In the genomic region with DNA sequence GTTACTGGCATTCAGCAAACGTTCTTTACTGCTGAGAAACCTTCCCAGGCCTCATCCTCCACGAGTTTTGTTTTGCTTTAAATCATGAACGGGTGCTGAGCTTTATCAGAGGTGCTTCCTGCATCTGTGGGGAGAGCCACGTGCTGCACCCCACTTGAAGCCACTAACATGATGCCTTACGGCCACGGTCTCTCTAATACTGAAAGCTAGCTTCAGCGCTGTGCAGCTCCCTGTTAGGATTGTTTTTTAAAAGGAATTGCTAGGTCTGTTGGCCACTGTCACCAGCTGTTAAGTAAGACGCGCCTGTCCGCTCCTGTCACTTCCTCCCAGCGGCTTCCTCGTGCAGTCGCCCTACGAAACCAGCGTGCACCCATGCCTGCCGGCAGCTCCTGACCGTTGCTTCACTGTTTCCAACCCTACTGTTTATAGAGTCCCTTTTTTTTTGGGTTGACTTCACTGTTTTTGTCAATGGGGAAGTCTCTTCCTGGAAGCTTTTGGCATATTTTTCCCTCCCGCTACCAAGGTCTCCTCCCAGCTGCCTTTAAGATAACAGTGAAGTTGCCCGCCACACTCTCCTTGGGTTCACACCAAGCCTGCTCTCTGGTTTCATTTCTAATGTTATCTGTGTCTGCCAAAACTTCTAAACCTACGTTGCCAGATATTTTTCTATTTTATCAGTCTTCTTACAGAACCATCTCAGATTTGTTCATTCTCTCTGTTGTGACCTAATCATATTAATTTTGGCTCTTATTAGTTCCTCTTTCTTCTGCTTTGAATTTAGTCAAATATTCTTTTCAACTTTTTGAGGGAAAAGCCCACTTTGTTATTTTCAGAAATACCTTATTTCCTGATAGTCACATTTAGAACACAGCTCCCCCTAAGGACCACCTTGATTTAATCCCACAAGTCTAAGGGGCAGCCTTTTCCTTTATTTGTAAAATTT, we compare ENCODE assay signal across 8 cellular contexts. TPM values are rescaled to one million over a fixed set of nuclear protein-coding genes. Genes with fewer than 3 reads are reported as not detected.
A peak's percentile ranks its signal among the peaks of the same experiment; 100 is the strongest.
DNase-seq lines count a peak whose midpoint lies in the region; ATAC-seq and TF ChIP-seq lines count a peak whose summit lies in the region.

No MANE protein-coding gene starts in this region.

- H3K4me2 ChIP-seq in smooth muscle cell, result no peak overlapping the region

- peaks cover 2% of the 10 kb centered on the region for H3K36me3 Mint-ChIP-seq in activated naive CD8-positive, alpha-beta T cell treated with anti-CD3 and anti-CD28 coated beads, Interleukin-2, amount 50 U/mL, for 24 hours (ENCODE audit: low read depth)

- 87% methylated on average over 20 of the region's 20 CpGs for WGBS in smooth muscle cell (ENCODE audit: low lambda C conversion rate)

- H3K36me3 ChIP-seq in smooth muscle cell (ENCODE audit: low read depth), result no peaks in the 10 kb centered on the region

- no peaks in the 10 kb centered on the region for H3F3A ChIP-seq in smooth muscle cell (ENCODE audit: low read depth)

- no peaks in the 10 kb centered on the region for H3K9me3 ChIP-seq in smooth muscle cell (replicated peaks; ENCODE audit: low read depth)

- no peak overlapping the region for H3K27ac ChIP-seq in smooth muscle cell (ENCODE audit: low read depth)

- ATAC-seq in GM18520 (IDR thresholded peaks at IDR 0.05; ENCODE audit: unreplicated experiment), result peak; percentile 16
- peak; percentile 17 for ATAC-seq in HG03095 (IDR thresholded peaks at IDR 0.05; ENCODE audit: unreplicated experiment)
- no peak for ATAC-seq in activated naive CD8-positive, alpha-beta T cell treated with anti-CD3 and anti-CD28 coated beads, Interleukin-2, amount 50 U/mL, for 24 hours

- H3K4me1 Mint-ChIP-seq in activated naive CD8-positive, alpha-beta T cell treated with anti-CD3 and anti-CD28 coated beads, Interleukin-2, amount 50 U/mL, for 24 hours, result peaks cover 45% of the 10 kb centered on the region

- H3K4me3 Mint-ChIP-seq in activated naive CD8-positive, alpha-beta T cell treated with anti-CD3 and anti-CD28 coated beads, Interleukin-2, amount 50 U/mL, for 24 hours, result peak overlapping the region; percentile 39

- no peak overlapping the region for H3K9ac ChIP-seq in smooth muscle cell (ENCODE audit: low read depth)

- H3K79me2 ChIP-seq in smooth muscle cell (ENCODE audit: low read depth), result peaks cover 85% of the 10 kb centered on the region

- no peak for DNase-seq in activated naive CD8-positive, alpha-beta T cell treated with anti-CD3 and anti-CD28 coated beads, Interleukin-2, amount 50 U/mL, for 24 hours
- DNase-seq in mucosa of gallbladder (ENCODE audit: low spot score) (peak; percentile 53), SHP77 (lab: John Stamatoyannopoulos, UW) (no peak), smooth muscle cell (lab: John Stamatoyannopoulos, UW; ENCODE audit: unreplicated experiment) (no peak), dermis blood vessel endothelial cell (no peak)
- DNase-seq in activated CD4-positive, alpha-beta T cell treated with anti-CD3 and anti-CD28 coated beads, Interleukin-2, amount 50 U/mL, for 4 hours, result no peak

- H3K4me3 ChIP-seq in smooth muscle cell, result no peak overlapping the region

- H4K20me1 ChIP-seq in smooth muscle cell (ENCODE audit: low read depth), result peaks cover 100% of the 10 kb centered on the region

- no peak overlapping the region for H2AFZ ChIP-seq in smooth muscle cell (ENCODE audit: low read depth)

- TF ChIP-seq CTCF in smooth muscle cell (IDR thresholded peaks at IDR 0.05; ENCODE audit: borderline replicate concordance, insufficient read depth, poor library complexity, severe bottlenecking), result no peak

- no peaks in the 10 kb centered on the region for H3K27me3 ChIP-seq in smooth muscle cell (ENCODE audit: low read depth)

- peak overlapping the region; percentile 48 for H3K27ac Mint-ChIP-seq in activated naive CD8-positive, alpha-beta T cell treated with anti-CD3 and anti-CD28 coated beads, Interleukin-2, amount 50 U/mL, for 24 hours

- H3K9me3 Mint-ChIP-seq in activated naive CD8-positive, alpha-beta T cell treated with anti-CD3 and anti-CD28 coated beads, Interleukin-2, amount 50 U/mL, for 24 hours, result no peaks in the 10 kb centered on the region

- H3K4me1 ChIP-seq in smooth muscle cell (ENCODE audit: low read depth), result no peaks in the 10 kb centered on the region

- H3K27me3 Mint-ChIP-seq in activated naive CD8-positive, alpha-beta T cell treated with anti-CD3 and anti-CD28 coated beads, Interleukin-2, amount 50 U/mL, for 24 hours, result no peaks in the 10 kb centered on the region

RNA-seq across cellular contexts. Expression of gene LPCAT1, which starts 20.2 kb away (rescaled TPM):
- total RNA-seq in mucosa of gallbladder, result 119 TPM
- total RNA-seq in smooth muscle cell, result 42.7 and 52.0 TPM in 2 replicates
- 50.1 and 55.7 TPM in 2 replicates for polyA plus RNA-seq in smooth muscle cell
- total RNA-seq in dermis blood vessel endothelial cell, result 33.8 and 41.9 TPM in 2 replicates

RNA-seq across cellular contexts. Expression of gene SLC6A3, which starts 58.3 kb away (rescaled TPM):
- total RNA-seq in mucosa of gallbladder (0.23 TPM), smooth muscle cell (not detected in 2 replicates), dermis blood vessel endothelial cell (not detected in 2 replicates)
- polyA plus RNA-seq in smooth muscle cell, result not detected in 2 replicates
